In genomic region chr10:70733051-70733450, GRCh38 we compare ENCODE assay signal across 1 cellular context.
TF ChIP-seq lines count a peak whose summit lies in the region.

No MANE protein-coding gene starts in this region.

TF ChIP-seq in H1, 55 proteins besides CTCF, POLR2A, EP300 and RAD21:
- no peak for TF ChIP-seq RNF2 (IDR thresholded peaks at IDR 0.05; ENCODE audit: borderline replicate concordance, low read depth, low read length, missing control alignments, poor library complexity, severe bottlenecking)
- no peak for TF ChIP-seq TCF12 (IDR thresholded peaks at IDR 0.05; ENCODE audit: low read depth, low read length)
- no peak for TF ChIP-seq GTF2F1 (IDR thresholded peaks at IDR 0.05; ENCODE audit: borderline replicate concordance, low read depth, low read length)
- no peak for TF ChIP-seq SP2 (IDR thresholded peaks at IDR 0.05; ENCODE audit: low read length)
